ENCODE assay signal across 12 cellular contexts in genomic region chr20:20732641-20733040, GRCh38. TPM values are rescaled to one million over a fixed set of nuclear protein-coding genes. Genes with fewer than 3 reads are reported as not detected.
DNase-seq lines count a peak whose midpoint lies in the region; ATAC-seq and TF ChIP-seq lines count a peak whose summit lies in the region.
"Had no signal": no experiment of that assay in that cellular context is flagged by ENCODE, and none has a peak within 500 bp of the region (broad histone marks: within the 10 kb centered on the region; RNA-seq: fewer than 3 reads in every experiment).

No MANE protein-coding gene starts in this region.

- H3K4me1 ChIP-seq in HEK293 (ENCODE audit: control insufficient read depth, insufficient read depth, low read length) (peaks cover 10% of the 10 kb centered on the region; the same call in 1 of the 2 replicates), lung (ENCODE audit: control insufficient read depth in 2 of 2, insufficient read depth in 2 of 2, low read length in 2 of 2) (peaks cover 2 to 20% of the 10 kb centered on the region in 2 donors)

- 85 to 90% methylated on average over 4 of the region's 4 CpGs for WGBS in lung, 2 donors

- H3K27me3 ChIP-seq in lung (ENCODE audit: control insufficient read depth, insufficient read depth): no peaks in the 10 kb centered on the region

- in situ Hi-C loops in astrocyte of the spinal cord (cut with HindIII; ENCODE audit: low sequenced_read_pairs): no loop called here

- DNase-seq in Daoy (ENCODE audit: low read depth) (peak; percentile 12), astrocyte of the spinal cord (ENCODE audit: low read depth, low spot score) (peak; percentile 30), lung (ENCODE audit: low spot score) (no peak), pons (ENCODE audit: low spot score) (no peak), medulla oblongata (ENCODE audit: extremely low spot score) (no peak), NCI-H1694 (lab: John Stamatoyannopoulos, UW) (no peak)
- no peak for DNase-seq in activated CD4-positive, CD25-positive, alpha-beta regulatory T cell treated with anti-CD3 and anti-CD28 coated beads, Interleukin-2, amount 50 U/mL, for 72 hours
- DNase-seq: activated naive CD4-positive, alpha-beta T cell treated with anti-CD3 and anti-CD28 coated beads, Interleukin-2, amount 10 ng/mL, durations not matched to agents 7 days and 5 days; DMS79; posterior cingulate gyrus; stimulated activated CD4-positive, alpha-beta T cell treated with anti-CD3 and anti-CD28 coated beads, Interleukin-2, amount 100 ng/mL, for 48 hours had no signal

- H3K27ac ChIP-seq in HEK293 (ENCODE audit: extremely low read depth, low read depth, low read length) (no peak overlapping the region), lung (ENCODE audit: low read depth in 1 of 2, low read length in 1 of 2) (peak overlapping the region; percentile 48 to 52)

- CTCF ChIA-PET in HEK293 (lab: Yijun Ruan, JAX): no interaction called here

- no peak for TF ChIP-seq CTCF in HEK293 (tag by site-specific recombination; IDR thresholded peaks at IDR 0.05)
- no peak for TF ChIP-seq CTCF in astrocyte of the spinal cord (IDR thresholded peaks at IDR 0.05; ENCODE audit: low read depth, low read length)
- TF ChIP-seq CTCF in lung (IDR thresholded peaks at IDR 0.05; ENCODE audit: control extremely low read depth, extremely low read depth): no peak

- POLR2A ChIA-PET in HEK293 (lab: Yijun Ruan, JAX): no interaction called here

- H3K9me3 ChIP-seq in HEK293 (ENCODE audit: control insufficient read depth, insufficient read depth, low read depth, low read length): no peaks in the 10 kb centered on the region
- peaks cover 0 to 2% of the 10 kb centered on the region in 2 donors for H3K9me3 ChIP-seq in lung (ENCODE audit: control insufficient read depth in 2 of 2, insufficient read depth in 1 of 2, low read length in 1 of 2)

- no peaks in the 10 kb centered on the region for H3K36me3 ChIP-seq in HEK293 (ENCODE audit: control insufficient read depth in 2 of 2, insufficient read depth in 1 of 2, low read length in 2 of 2)
- H3K36me3 ChIP-seq in lung (ENCODE audit: control insufficient read depth in 2 of 2, insufficient read depth in 2 of 2, low read length in 2 of 2): no peaks in the 10 kb centered on the region

- ATAC-seq in lung (ENCODE audit: insufficient read depth, low FRiP score): no peak

- H3K4me3 ChIP-seq in HEK293 (ENCODE audit: low read depth, low read length) (no peak overlapping the region), astrocyte of the spinal cord (ENCODE audit: low read depth, low read length) (no peak overlapping the region), lung (no peak overlapping the region)

TF ChIP-seq in HEK293, 187 proteins besides CTCF, POLR2A, EP300 and RAD21:
- TF ChIP-seq ZBTB26 (tag by site-specific recombination; optimal IDR thresholded peaks at IDR 0.05) (no peak), GLIS1 (tag by site-specific recombination; IDR thresholded peaks at IDR 0.05) (peak; percentile 64), ZIC2 (tag by site-specific recombination; IDR thresholded peaks at IDR 0.05) (peak; percentile 81)

RNA-seq across cellular contexts. Expression of gene RALGAPA2, which starts 20.2 kb away (rescaled TPM):
- 3.7 and 5.9 TPM in 2 replicates for total RNA-seq in Daoy (2014; rRNA removed; shearing (Covaris generic))
- total RNA-seq in lung: 10 to 100 TPM; 77.2 to 83.4 TPM
- 10 to 100 TPM; 12.1 to 34.0 TPM for polyA plus RNA-seq in lung

Comparison
In these comparisons a context has a peak if more than half of its experiments do, and no peak if none do; other contexts are left out.
1. DNase-seq: peak in Daoy (single experiment) and astrocyte of the spinal cord (single experiment); none in lung (single experiment), activated CD4-positive, CD25-positive, alpha-beta regulatory T cell treated with anti-CD3 and anti-CD28 coated beads, Interleukin-2, amount 50 U/mL, for 72 hours (single experiment), pons (single experiment), medulla oblongata (single experiment) and NCI-H1694 (single experiment).
2. RNA of gene RALGAPA2, which starts 20.2 kb away (total RNA-seq): 77.2 to 83.4 TPM in lung; 3.7 to 5.9 TPM in Daoy; every median in the first group is over 10 times any median in the second.